10 cellular contexts compared by ENCODE assay signal in the genomic region with DNA sequence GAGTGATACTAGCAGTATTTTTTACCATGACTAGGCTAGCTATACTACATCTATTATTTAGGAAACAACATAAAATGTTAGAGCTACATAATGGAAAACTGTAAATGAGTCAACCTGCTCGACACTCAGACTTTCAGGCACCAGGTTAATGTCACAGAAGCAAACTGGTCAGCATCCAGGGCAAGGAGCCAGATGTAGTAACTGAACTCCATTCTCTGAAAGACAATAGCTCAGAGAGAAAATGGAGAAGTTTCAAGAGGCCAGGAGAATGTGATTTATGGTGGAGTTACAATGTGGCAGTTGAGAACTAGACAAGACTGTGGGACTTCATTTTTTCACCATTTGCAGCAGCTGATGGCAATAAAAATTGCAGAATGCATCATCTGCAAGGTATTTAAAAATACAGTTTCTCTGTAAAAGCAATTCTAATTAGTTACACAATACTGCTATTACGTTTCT.
DNase-seq lines count a peak whose midpoint lies in the region; ATAC-seq, FAIRE-seq and TF ChIP-seq lines count a peak whose summit lies in the region.
"Had no signal": no experiment of that assay in that cellular context is flagged by ENCODE, and none has a peak within 500 bp of the region (broad histone marks: within the 10 kb centered on the region; RNA-seq: fewer than 3 reads in every experiment).

No MANE protein-coding gene starts in this region.

- no peak overlapping the region for H3K23ac ChIP-seq in H1 (ENCODE audit: insufficient read length)

- CTCF ChIA-PET in H1 (lab: Charles Lee; ENCODE audit: partially characterized antibody), result no interaction called here

- H3K4ac ChIP-seq in H1 (replicated peaks; ENCODE audit: insufficient read length, low read depth, low read length), result no peak overlapping the region

- H4K5ac ChIP-seq in H1 (ENCODE audit: insufficient read length, low read depth, low read length), result no peak overlapping the region

- H3K56ac ChIP-seq in H1 (replicated peaks; ENCODE audit: insufficient read length, low read depth, low read length), result no peak overlapping the region

- H4K20me1 ChIP-seq in H1 (replicated peaks in 1 of 2; ENCODE audit: control insufficient read depth in 1 of 2, insufficient read depth in 2 of 2, low read length in 2 of 2), result no peaks in the 10 kb centered on the region

- H2BK120ac ChIP-seq in H1 (replicated peaks; ENCODE audit: low read depth, low read length), result no peak overlapping the region

- TF ChIP-seq RAD21 in H1 (IDR thresholded peaks at IDR 0.05 in 1 of 2, conservative IDR thresholded peaks at IDR 0.05 in 1 of 2; ENCODE audit: low read depth in 2 of 2, low read length in 2 of 2), result no peak

- H2AFZ ChIP-seq in H1 (ENCODE audit: low read length), result peak overlapping the region; percentile 48

- H3K79me1 ChIP-seq in H1 (ENCODE audit: low read depth, low read length), result no peaks in the 10 kb centered on the region

- DNase-seq in NCI-H2227 treated with DMSO at 0.1 percent for 48 hours (lab: John Stamatoyannopoulos, UW) (peak; percentile 0), NCI-H2227 (lab: John Stamatoyannopoulos, UW; ENCODE audit: unreplicated experiment) (no peak), NCI-H2196 treated with DMSO at 0.1 percent for 48 hours (lab: John Stamatoyannopoulos, UW; ENCODE audit: unreplicated experiment) (peak; percentile 16), H1 (ENCODE audit: low read depth in 1 of 2, low spot score in 2 of 2) (no peak), stromal cell of bone marrow (ENCODE audit: low read depth) (peak; percentile 14), dorsolateral prefrontal cortex (no peak)
- DNase-seq: activated B cell treated with CpG ODN at 0.5 μM for 24 hours, NCI-H526 treated with DMSO at 0.1 percent for 48 hours had no signal

- H2BK20ac ChIP-seq in H1 (ENCODE audit: low read length), result no peak overlapping the region

- H3K79me2 ChIP-seq in H1 (ENCODE audit: control insufficient read depth in 1 of 2, insufficient read depth in 2 of 2, low read length in 2 of 2), result no peaks in the 10 kb centered on the region

- intact Hi-C loops in dorsolateral prefrontal cortex (cut with DNase I), result no loop called here

- H3K14ac ChIP-seq in H1 (ENCODE audit: insufficient read length), result no peak overlapping the region

- H3K9ac ChIP-seq in H1 (replicated peaks in 1 of 4; ENCODE audit: extremely low read depth in 1 of 4, low read depth in 3 of 4, low read length in 3 of 4), result no peak overlapping the region

- peaks cover 0 to 5% (median 0%) of the 10 kb centered on the region in 4 experiments; a peak in 2 of 8 replicates for H3K36me3 ChIP-seq in H1 (ENCODE audit: control insufficient read depth in 2 of 4, insufficient read depth in 4 of 4, low read length in 3 of 4)

- H3K18ac ChIP-seq in H1 (ENCODE audit: extremely low read depth, low read length), result no peak overlapping the region

- no peak overlapping the region for H4K91ac ChIP-seq in H1 (replicated peaks; ENCODE audit: insufficient read length, low read length)

- no peaks in the 10 kb centered on the region for H3K23me2 ChIP-seq in H1 (ENCODE audit: low read depth, low read length)

- POLR2A ChIA-PET in H1 (lab: Charles Lee; ENCODE audit: partially characterized antibody), result no interaction called here

- no peak for TF ChIP-seq EP300 in H1 (IDR thresholded peaks at IDR 0.05; ENCODE audit: borderline replicate concordance in 1 of 2, low read depth in 2 of 2, low read length in 2 of 2)

- no peak overlapping the region for H2BK5ac ChIP-seq in H1 (ENCODE audit: low read depth, low read length)

- no peak overlapping the region for H3K27ac ChIP-seq in H1 (ENCODE audit: low read depth, low read length)
- no peak overlapping the region for H3K27ac ChIP-seq in dorsolateral prefrontal cortex

- TF ChIP-seq CTCF in H1 (IDR thresholded peaks at IDR 0.05; ENCODE audit: control extremely low read depth in 1 of 3, insufficient read depth in 1 of 3, low read depth in 1 of 3, low read length in 3 of 3), result no peak
- TF ChIP-seq CTCF in dorsolateral prefrontal cortex (IDR thresholded peaks at IDR 0.05 in 54 of 56, conservative IDR thresholded peaks at IDR 0.05 in 2 of 56; ENCODE audit: low read depth in 1 of 56, partially characterized antibody in 56 of 56), result no peak

- WGBS in H1 (ENCODE audit: extremely low coverage in 1 of 2, insufficient coverage in 1 of 2, insufficient read length in 1 of 2, insufficient replicate concordance in 2 of 2, low coverage in 1 of 2, low lambda C conversion rate in 2 of 2, missing lambda C conversion rate in 1 of 2), 2 experiments, result 92% methylated on average over 2 of the region's 2 CpGs; no CpG with 5 or more reads in 1 of the 2 experiments

- FAIRE-seq in H1 (lab: Jason Lieb, UNC), result peak; percentile 68

- H3K4me1 ChIP-seq in H1 (replicated peaks in 1 of 4; ENCODE audit: control insufficient read depth in 3 of 4, insufficient read depth in 4 of 4, low read length in 3 of 4), result peaks cover 0 to 3% (median 1%) of the 10 kb centered on the region in 4 experiments; a peak in 1 of 7 replicates

- no peak overlapping the region for H2BK15ac ChIP-seq in H1 (ENCODE audit: low read length)

- ATAC-seq in HG03520 (IDR thresholded peaks at IDR 0.05; ENCODE audit: unreplicated experiment) (no peak), HG03039 (IDR thresholded peaks at IDR 0.05; ENCODE audit: unreplicated experiment) (no peak)

- H3K4me2 ChIP-seq in H1 (ENCODE audit: insufficient read depth in 1 of 2, low read depth in 2 of 2, low read length in 2 of 2), result no peak overlapping the region

- no peak overlapping the region for H2BK12ac ChIP-seq in H1 (ENCODE audit: low read depth, low read length)

- no peak overlapping the region for H2AK5ac ChIP-seq in H1 (ENCODE audit: low read depth, low read length)

- H3K4me3 ChIP-seq in H1 (ENCODE audit: extremely low read depth in 1 of 4, insufficient read depth in 2 of 4, low read depth in 3 of 4, low read length in 4 of 4) (no peak overlapping the region), dorsolateral prefrontal cortex (no peak overlapping the region)

- no peak for TF ChIP-seq POLR2A in H1 (IDR thresholded peaks at IDR 0.05; ENCODE audit: control extremely low read depth in 1 of 2, low read depth in 2 of 2, low read length in 2 of 2)

- H4K8ac ChIP-seq in H1 (ENCODE audit: extremely low read depth, insufficient read depth, low read length), result no peak overlapping the region

- H3K9me3 ChIP-seq in H1 (ENCODE audit: insufficient read depth in 2 of 2, low read depth in 1 of 2, low read length in 1 of 2), result peaks cover 4 to 9% of the 10 kb centered on the region in 2 experiments

- H3K27me3 ChIP-seq in H1 (replicated peaks in 1 of 4; ENCODE audit: control insufficient read depth in 3 of 4, extremely low read depth in 1 of 4, insufficient read depth in 3 of 4, low read length in 3 of 4), result no peaks in the 10 kb centered on the region; a peak in 1 of 7 replicates
- no peaks in the 10 kb centered on the region for H3K27me3 ChIP-seq in dorsolateral prefrontal cortex

TF ChIP-seq in H1, 55 proteins besides CTCF, POLR2A, EP300 and RAD21:
- TF ChIP-seq KDM5A (IDR thresholded peaks at IDR 0.05; ENCODE audit: low read length) (no peak), NRF1 (IDR thresholded peaks at IDR 0.05; ENCODE audit: low read depth, low read length) (no peak), SIX5 (IDR thresholded peaks at IDR 0.05; ENCODE audit: low read depth, low read length) (no peak), SP2 (IDR thresholded peaks at IDR 0.05; ENCODE audit: low read length) (no peak), JUND (IDR thresholded peaks at IDR 0.05; ENCODE audit: low read length) (no peak), TAF1 (IDR thresholded peaks at IDR 0.05; ENCODE audit: low read depth, low read length) (no peak), JUN (IDR thresholded peaks at IDR 0.05; ENCODE audit: low read depth, low read length) (no peak), SIN3A (conservative IDR thresholded peaks at IDR 0.05 in 1 of 2, IDR thresholded peaks at IDR 0.05 in 1 of 2; ENCODE audit: low read depth in 1 of 2, low read length in 2 of 2) (no peak), BCL11A (IDR thresholded peaks at IDR 0.05; ENCODE audit: low read depth in 2 of 2, low read length in 2 of 2) (no peak), NANOG (IDR thresholded peaks at IDR 0.05; ENCODE audit: insufficient read depth, low read depth, low read length, poor library complexity, severe bottlenecking) (no peak), CHD1 (IDR thresholded peaks at IDR 0.05; ENCODE audit: low read depth, low read length) (no peak)
- TF ChIP-seq, protein P1, sequence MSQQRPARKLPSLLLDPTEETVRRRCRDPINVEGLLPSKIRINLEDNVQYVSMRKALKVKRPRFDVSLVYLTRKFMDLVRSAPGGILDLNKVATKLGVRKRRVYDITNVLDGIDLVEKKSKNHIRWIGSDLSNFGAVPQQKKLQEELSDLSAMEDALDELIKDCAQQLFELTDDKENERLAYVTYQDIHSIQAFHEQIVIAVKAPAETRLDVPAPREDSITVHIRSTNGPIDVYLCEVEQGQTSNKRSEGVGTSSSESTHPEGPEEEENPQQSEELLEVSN (IDR thresholded peaks at IDR 0.05), result no peak
- TF ChIP-seq, protein P2, sequence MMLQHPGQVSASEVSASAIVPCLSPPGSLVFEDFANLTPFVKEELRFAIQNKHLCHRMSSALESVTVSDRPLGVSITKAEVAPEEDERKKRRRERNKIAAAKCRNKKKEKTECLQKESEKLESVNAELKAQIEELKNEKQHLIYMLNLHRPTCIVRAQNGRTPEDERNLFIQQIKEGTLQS (IDR thresholded peaks at IDR 0.05; ENCODE audit: insufficient read depth, low read depth, low read length), result no peak

Comparison
In these comparisons a context has a peak if more than half of its experiments do, and no peak if none do; other contexts are left out.
1. DNase-seq: peak in NCI-H2227 treated with DMSO at 0.1 percent for 48 hours (single experiment), NCI-H2196 treated with DMSO at 0.1 percent for 48 hours (single experiment) and stromal cell of bone marrow (single experiment); none in NCI-H2227 (single experiment), H1 (0 of 2) and dorsolateral prefrontal cortex (0 of 10).